2 cellular contexts compared by ENCODE assay signal in the genomic region with DNA sequence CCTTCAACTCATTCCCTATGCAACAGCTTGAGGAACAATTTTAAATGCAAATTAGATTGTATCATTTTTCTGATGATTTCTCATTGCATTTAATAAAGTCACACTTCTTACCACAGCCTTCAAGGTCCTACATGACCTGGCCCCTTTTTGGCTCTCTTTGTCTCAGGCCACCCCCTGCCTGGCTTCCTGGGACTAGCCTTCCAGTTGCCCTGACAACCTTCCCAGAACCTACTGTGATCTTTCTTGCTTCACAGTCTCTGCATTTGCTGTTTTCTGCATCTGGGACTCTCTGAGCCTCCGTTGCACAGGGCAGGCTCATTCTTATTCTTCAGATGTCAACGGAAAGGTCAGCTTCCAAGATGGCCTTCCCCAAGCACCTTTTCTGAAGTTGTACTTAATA.
TF ChIP-seq lines count a peak whose summit lies in the region.

No MANE protein-coding gene starts in this region.

TF ChIP-seq in A549, 52 proteins besides CTCF, POLR2A, EP300 and RAD21:
- TF ChIP-seq KDM1A (IDR thresholded peaks at IDR 0.05; ENCODE audit: low read depth) (no peak), CBX8 (IDR thresholded peaks at IDR 0.05) (no peak), CHD2 (IDR thresholded peaks at IDR 0.05; ENCODE audit: low read length, partially characterized antibody) (no peak), GATA3 (IDR thresholded peaks at IDR 0.05; ENCODE audit: borderline replicate concordance) (no peak)
TF ChIP-seq in A549: peak in this region for 0.

TF ChIP-seq in K562, 482 proteins besides CTCF, POLR2A, EP300 and RAD21:
- TF ChIP-seq NELFE (IDR thresholded peaks at IDR 0.05; ENCODE audit: insufficient read depth, insufficient read length) (no peak), MAFK (IDR thresholded peaks at IDR 0.05; ENCODE audit: low read length) (no peak), KLF6 (CRISPR knock-in tag; IDR thresholded peaks at IDR 0.05; ENCODE audit: borderline replicate concordance) (no peak), RFX1 (IDR thresholded peaks at IDR 0.05) (peak; percentile 19; the same call in 1 of the 2 replicates), E2F6 (IDR thresholded peaks at IDR 0.05; ENCODE audit: borderline replicate concordance in 1 of 2, extremely low read depth in 1 of 2, insufficient read depth in 1 of 2, insufficient read length in 1 of 2, low read depth in 1 of 2, low read length in 1 of 2, poor library complexity in 1 of 2, severe bottlenecking in 1 of 2) (no peak)
- TF ChIP-seq, protein P1, sequence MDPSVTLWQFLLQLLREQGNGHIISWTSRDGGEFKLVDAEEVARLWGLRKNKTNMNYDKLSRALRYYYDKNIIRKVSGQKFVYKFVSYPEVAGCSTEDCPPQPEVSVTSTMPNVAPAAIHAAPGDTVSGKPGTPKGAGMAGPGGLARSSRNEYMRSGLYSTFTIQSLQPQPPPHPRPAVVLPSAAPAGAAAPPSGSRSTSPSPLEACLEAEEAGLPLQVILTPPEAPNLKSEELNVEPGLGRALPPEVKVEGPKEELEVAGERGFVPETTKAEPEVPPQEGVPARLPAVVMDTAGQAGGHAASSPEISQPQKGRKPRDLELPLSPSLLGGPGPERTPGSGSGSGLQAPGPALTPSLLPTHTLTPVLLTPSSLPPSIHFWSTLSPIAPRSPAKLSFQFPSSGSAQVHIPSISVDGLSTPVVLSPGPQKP (CRISPR knock-in tag; IDR thresholded peaks at IDR 0.05) = no peak
